In the genomic region with DNA sequence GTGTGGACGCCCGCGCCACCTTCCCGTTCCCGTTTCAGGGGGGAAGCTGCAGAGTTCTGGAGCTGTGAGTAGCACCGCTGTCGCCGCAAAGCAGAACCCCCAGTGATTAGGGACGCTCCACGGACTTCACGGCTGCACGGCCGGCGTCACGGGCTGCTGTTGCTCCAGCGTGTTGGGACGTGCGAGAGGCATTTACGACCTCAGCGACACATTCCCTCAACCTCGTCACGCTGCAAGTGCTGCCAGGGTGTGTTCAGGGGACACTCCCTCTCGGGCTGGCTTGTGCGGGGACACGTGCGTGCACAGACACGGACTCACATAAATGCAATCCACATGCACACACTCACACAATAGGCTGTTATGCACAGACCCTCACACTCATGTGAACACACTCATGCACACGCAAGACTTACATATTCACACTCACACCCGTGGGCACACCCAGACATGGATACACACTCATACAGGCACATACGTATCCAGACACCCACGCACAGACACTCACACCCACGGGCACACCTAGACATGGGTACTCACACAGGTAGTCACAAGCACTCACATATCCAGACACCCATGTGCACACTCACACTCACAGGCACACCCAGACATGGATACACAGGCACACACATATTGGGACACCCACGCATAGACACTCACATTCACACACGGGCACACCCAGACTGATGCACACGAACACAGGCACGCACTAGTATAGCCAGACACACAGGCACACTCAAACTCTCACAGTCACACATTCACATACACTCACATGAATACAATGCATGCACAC, we compare ENCODE assay signal across 7 cellular contexts.
DNase-seq lines count a peak whose midpoint lies in the region; ATAC-seq, FAIRE-seq and TF ChIP-seq lines count a peak whose summit lies in the region.
"Not testable (repeated sequence)": the region's sequence is repeated elsewhere in the genome, so short reads cannot be mapped to it uniquely, and the experiment has no call there.

No MANE protein-coding gene starts in this region.

- H3K4me1 ChIP-seq in GM23248 (ENCODE audit: insufficient read depth) (peaks cover 14% of the 10 kb centered on the region), astrocyte (ENCODE audit: insufficient read depth, low read length) (peaks cover 23% of the 10 kb centered on the region)
- H3K4me1 ChIP-seq in PC-3 (ENCODE audit: insufficient read depth, low read length); keratinocyte (ENCODE audit: control insufficient read depth, extremely low read depth, insufficient read depth, low read length): not testable (repeated sequence)

- BruUV-seq in PC-3 (replicated peaks; lab: Mats Ljungman, UMichigan), result not testable (repeated sequence)

- WGBS in GM23248 (ENCODE audit: low coverage in 1 of 2, low lambda C conversion rate in 2 of 2, missing lambda C conversion rate in 2 of 2), 2 experiments, result 12 to 28% methylated on average over 16 to 29 of the region's 36 CpGs

- H3K27me3 ChIP-seq in GM23248 (replicated peaks; ENCODE audit: insufficient read depth); PC-3 (ENCODE audit: low read length); astrocyte (ENCODE audit: insufficient read depth, low read length); keratinocyte (ENCODE audit: control insufficient read depth, extremely low read depth, insufficient read depth, low read length): not testable (repeated sequence)

- not testable (repeated sequence) for H3K4me1 Mint-ChIP-seq in astrocyte (ENCODE audit: low read depth, unreplicated experiment); type B pancreatic cell (ENCODE audit: unreplicated experiment)
- peaks cover 35% of the 10 kb centered on the region for H3K4me1 Mint-ChIP-seq in osteocyte (ENCODE audit: unreplicated experiment)

- intact Hi-C loops in PC-3 (cut with micrococcal nuclease), result not testable (repeated sequence)

- not testable (repeated sequence) for H3K9me3 ChIP-seq in GM23248 (ENCODE audit: low read depth); PC-3 (ENCODE audit: low read length); keratinocyte (ENCODE audit: control insufficient read depth, low read depth, low read length)
- H3K9me3 ChIP-seq in astrocyte (ENCODE audit: insufficient read depth, low read depth, low read length), result peaks cover 10% of the 10 kb centered on the region

- not testable (repeated sequence) for H3K9me2 ChIP-seq in GM23248 (ENCODE audit: insufficient read depth); PC-3 (replicated peaks; ENCODE audit: low read length)

- DNase-seq in GM23248 (peak; percentile 59), PC-3 (peak; percentile 50), ecto neural progenitor cell (ENCODE audit: low spot score) (peak; percentile 28), keratinocyte (ENCODE audit: low read depth, low spot score) (peak; percentile 30), osteocyte (ENCODE audit: extremely low spot score, unreplicated experiment) (peak; percentile 75), type B pancreatic cell (ENCODE audit: extremely low spot score, unreplicated experiment) (peak; percentile 45)
- not testable (repeated sequence) for DNase-seq in astrocyte (ENCODE audit: low read depth)

- not testable (repeated sequence) for H3K36me3 ChIP-seq in GM23248 (ENCODE audit: low read depth); PC-3 (ENCODE audit: low read depth, low read length); astrocyte (ENCODE audit: insufficient read depth, low read length); keratinocyte (ENCODE audit: control insufficient read depth in 2 of 2, extremely low read depth in 1 of 2, insufficient read depth in 2 of 2, low read length in 2 of 2)

- in situ Hi-C loops in GM23248 (cut with MboI), result not testable (repeated sequence)

- H3K9me1 ChIP-seq in keratinocyte (ENCODE audit: control insufficient read depth, extremely low read depth, insufficient read depth, low read length), result not testable (repeated sequence)

- H3K9ac ChIP-seq in GM23248, result peak overlapping the region; percentile 47
- not testable (repeated sequence) for H3K9ac ChIP-seq in PC-3 (ENCODE audit: low read length); astrocyte (ENCODE audit: low read length); keratinocyte (ENCODE audit: control insufficient read depth, extremely low read depth, insufficient read depth, low read length)

- not testable (repeated sequence) for H3K4me3 Mint-ChIP-seq in astrocyte (ENCODE audit: unreplicated experiment); osteocyte (ENCODE audit: unreplicated experiment); type B pancreatic cell

- not testable (repeated sequence) for H3K27ac Mint-ChIP-seq in astrocyte (ENCODE audit: unreplicated experiment); osteocyte (ENCODE audit: unreplicated experiment); type B pancreatic cell

- peak; percentile 84 for ATAC-seq in PC-3

- H3F3A ChIP-seq in GM23248 (ENCODE audit: insufficient read depth); PC-3 (ENCODE audit: low read length, unreplicated experiment): not testable (repeated sequence)

- H2AFZ ChIP-seq in GM23248 (peak overlapping the region; percentile 78), PC-3 (ENCODE audit: low read length) (0 out of 2 replicates have a peak overlapping the region, but pooled peaks have one; percentile 53)
- H2AFZ ChIP-seq in astrocyte (ENCODE audit: low read depth, low read length); keratinocyte (ENCODE audit: control insufficient read depth, low read length): not testable (repeated sequence)

- not testable (repeated sequence) for H4K20me1 ChIP-seq in GM23248 (ENCODE audit: insufficient read depth); PC-3 (ENCODE audit: low read length); astrocyte (ENCODE audit: insufficient read depth, low read length); keratinocyte (ENCODE audit: control insufficient read depth, extremely low read depth, insufficient read depth, low read length)

- FAIRE-seq in astrocyte (lab: Jason Lieb, UNC), result not testable (repeated sequence)
- FAIRE-seq in keratinocyte (lab: Jason Lieb, UNC), result peak; percentile 20

- H3K4me3 ChIP-seq in GM23248, result peak overlapping the region; percentile 65
- H3K4me3 ChIP-seq in PC-3 (ENCODE audit: low read length), result peak overlapping the region; percentile 50
- H3K4me3 ChIP-seq in astrocyte (ENCODE audit: insufficient read depth, low read depth, low read length), result peak overlapping the region; percentile 64
- not testable (repeated sequence) for H3K4me3 ChIP-seq in keratinocyte (ENCODE audit: control insufficient read depth in 2 of 3, extremely low read depth in 1 of 3, insufficient read depth in 2 of 3, low read depth in 1 of 3, low read length in 3 of 3)

- not testable (repeated sequence) for H3K9me3 Mint-ChIP-seq in astrocyte (ENCODE audit: unreplicated experiment); osteocyte (ENCODE audit: unreplicated experiment); type B pancreatic cell

- not testable (repeated sequence) for TF ChIP-seq CTCF in PC-3 (conservative IDR thresholded peaks at IDR 0.05; ENCODE audit: low read depth, low read length); astrocyte (IDR thresholded peaks at IDR 0.05; ENCODE audit: insufficient read depth, low read depth, low read length); keratinocyte (optimal IDR thresholded peaks at IDR 0.05 in 1 of 3, IDR thresholded peaks at IDR 0.05 in 1 of 3, conservative IDR thresholded peaks at IDR 0.05 in 1 of 3; ENCODE audit: extremely low read depth in 1 of 3, insufficient read depth in 2 of 3, low read length in 3 of 3); osteocyte (IDR thresholded peaks at IDR 0.05); type B pancreatic cell (conservative IDR thresholded peaks at IDR 0.05)

- dilution Hi-C loops in keratinocyte (cut with MboI; ENCODE audit: extremely low pct_ligation_motif_present, low sequenced_read_pairs), result not testable (repeated sequence)

- POLR2A ChIA-PET in PC-3 (lab: Charles Lee; ENCODE audit: unreplicated experiment), result not testable (repeated sequence)

- H3K36me3 Mint-ChIP-seq in astrocyte (ENCODE audit: low read depth, unreplicated experiment); osteocyte (ENCODE audit: unreplicated experiment); type B pancreatic cell: not testable (repeated sequence)

- H3K4me2 ChIP-seq in GM23248 (ENCODE audit: unreplicated experiment) (peak overlapping the region; percentile 50), PC-3 (ENCODE audit: low read length) (peak overlapping the region; percentile 78), astrocyte (ENCODE audit: low read length) (peak overlapping the region; percentile 84), keratinocyte (ENCODE audit: control insufficient read depth, extremely low read depth, insufficient read depth, low read depth, low read length) (peak overlapping the region; percentile 54)

- CTCF ChIA-PET in PC-3 (lab: Charles Lee), result not testable (repeated sequence)

- not testable (repeated sequence) for H3K27ac ChIP-seq in GM23248; PC-3 (ENCODE audit: low read length); astrocyte (ENCODE audit: low read depth, low read length); keratinocyte (ENCODE audit: control insufficient read depth, insufficient read depth, low read length)

- not testable (repeated sequence) for H3K79me2 ChIP-seq in GM23248 (ENCODE audit: insufficient read depth); PC-3 (ENCODE audit: low read length); keratinocyte (ENCODE audit: control insufficient read depth, insufficient read depth, low read length)
- peaks cover 18% of the 10 kb centered on the region for H3K79me2 ChIP-seq in astrocyte (ENCODE audit: insufficient read depth, low read length)

- not testable (repeated sequence) for H3K27me3 Mint-ChIP-seq in astrocyte (ENCODE audit: low read depth, unreplicated experiment); osteocyte (ENCODE audit: unreplicated experiment); type B pancreatic cell
